In genomic region chr22:48371391-48371790, GRCh38 we compare ENCODE assay signal across 22 cellular contexts.
"Had no signal": no experiment of that assay in that cellular context is flagged by ENCODE, and none has a peak within 500 bp of the region (broad histone marks: within the 10 kb centered on the region; RNA-seq: fewer than 3 reads in every experiment).

No MANE protein-coding gene starts in this region.

- H3K4me3 ChIP-seq: K562, SJCRH30 had no signal

- DNase-seq: activated CD4-positive, alpha-beta T cell treated with anti-CD3 and anti-CD28 coated beads for 1 hour; activated CD4-positive, alpha-beta T cell treated with anti-CD3 and anti-CD28 coated beads, Interleukin-2, amount 10 ng/mL, durations not matched to agents 24 days and 14 days; activated CD4-positive, alpha-beta T cell treated with anti-CD3 and anti-CD28 coated beads, Interleukin-2, amount 50 U/mL, for 48 hours; activated CD8-positive, alpha-beta memory T cell treated with anti-CD3 and anti-CD28 coated beads, Interleukin-2, amount 10 ng/mL, durations not matched to agents 7 days and 5 days; activated gamma-delta T cell; activated naive CD4-positive, alpha-beta T cell treated with anti-CD3 and anti-CD28 coated beads for 36 hours; activated T-cell treated with anti-CD3 and anti-CD28 coated beads, Interleukin-2, amount 50 U/mL, for 24 hours; amygdala; Karpas-422; NCI-H1105 treated with DMSO at 0.1 percent for 48 hours; NCI-H1436 treated with DMSO at 0.1 percent for 48 hours; NCI-H187; NCI-H345; NCI-H510A; NCI-H526 treated with DMSO at 0.1 percent for 48 hours; NCI-H82; Right ventricle myocardium superior; SJCRH30; SW 1271 had no signal

- H3K36me3 ChIP-seq: SJCRH30 had no signal

- H3K27ac ChIP-seq: RWPE1, SJCRH30 had no signal

- H3K4me1 ChIP-seq: SJCRH30 had no signal

- ATAC-seq: activated CD8-positive, alpha-beta memory T cell treated with anti-CD3 and anti-CD28 coated beads, Interleukin-2, amount 10 ng/mL, durations not matched to agents 7 days and 5 days; K562; SK-N-SH treated with all-trans-retinoic acid at 6 μM for 48 hours had no signal

- H3K9me3 ChIP-seq: SJCRH30 had no signal
